Comparison of ENCODE assay signal across 1 cellular context in the genomic region with DNA sequence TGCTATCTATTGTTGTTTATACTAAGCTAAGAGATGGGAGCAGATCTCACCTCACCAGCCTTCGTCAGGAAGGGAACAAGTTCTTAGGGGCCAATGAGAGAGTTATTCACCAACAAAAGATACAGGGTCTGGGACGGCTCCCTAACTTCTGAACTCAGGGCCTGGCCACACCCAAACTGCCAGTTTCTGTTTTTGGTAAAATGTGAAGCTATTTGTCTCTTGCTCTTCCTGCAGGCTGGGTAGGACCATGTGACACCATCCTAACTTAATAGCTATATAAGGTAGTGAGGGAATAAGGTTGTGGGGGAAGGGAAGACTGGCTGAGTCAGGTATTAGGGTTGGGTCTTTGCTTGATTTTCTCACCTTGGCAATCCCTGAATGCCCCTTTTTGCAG.
TF ChIP-seq lines count a peak whose summit lies in the region.

No MANE protein-coding gene starts in this region.

TF ChIP-seq in H1, 55 proteins besides CTCF, POLR2A, EP300 and RAD21:
- no peak for TF ChIP-seq EGR1 (IDR thresholded peaks at IDR 0.05; ENCODE audit: borderline replicate concordance, low read depth, low read length)
- TF ChIP-seq SRF (IDR thresholded peaks at IDR 0.05; ENCODE audit: low read depth, low read length): peak; percentile 61; the same call in 1 of the 2 replicates
- no peak for TF ChIP-seq CBX8 (IDR thresholded peaks at IDR 0.05; ENCODE audit: borderline replicate concordance, low read depth, low read length)
- TF ChIP-seq SP1 (IDR thresholded peaks at IDR 0.05; ENCODE audit: low read depth, low read length): no peak
- no peak for TF ChIP-seq KDM4A (IDR thresholded peaks at IDR 0.05; ENCODE audit: low read depth, low read length, severe bottlenecking)
- TF ChIP-seq JUN (IDR thresholded peaks at IDR 0.05; ENCODE audit: low read depth, low read length): no peak
- no peak for TF ChIP-seq KDM5A (IDR thresholded peaks at IDR 0.05; ENCODE audit: low read length)
- TF ChIP-seq POLR2AphosphoS5 (IDR thresholded peaks at IDR 0.05; ENCODE audit: low read depth, low read length): no peak
- TF ChIP-seq, protein P1, sequence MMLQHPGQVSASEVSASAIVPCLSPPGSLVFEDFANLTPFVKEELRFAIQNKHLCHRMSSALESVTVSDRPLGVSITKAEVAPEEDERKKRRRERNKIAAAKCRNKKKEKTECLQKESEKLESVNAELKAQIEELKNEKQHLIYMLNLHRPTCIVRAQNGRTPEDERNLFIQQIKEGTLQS (IDR thresholded peaks at IDR 0.05; ENCODE audit: insufficient read depth, low read depth, low read length): no peak
